23 cellular contexts compared by ENCODE assay signal in genomic region chr7:43791-44540, GRCh38.
DNase-seq lines count a peak whose midpoint lies in the region; ATAC-seq and TF ChIP-seq lines count a peak whose summit lies in the region.
"Had no signal": no experiment of that assay in that cellular context is flagged by ENCODE, and none has a peak within 500 bp of the region (broad histone marks: within the 10 kb centered on the region; RNA-seq: fewer than 3 reads in every experiment).

No MANE protein-coding gene starts in this region.

- TF ChIP-seq POLR2A in ovary (IDR thresholded peaks at IDR 0.05) = no peak

- H3K27me3 ChIP-seq in ovary (no peaks in the 10 kb centered on the region), aorta (ENCODE audit: control insufficient read depth in 1 of 2, insufficient read depth in 2 of 2, low read length in 1 of 2) (no peaks in the 10 kb centered on the region)
- H3K27me3 ChIP-seq: SJCRH30 had no signal

- H3K27ac ChIP-seq in ovary (no peak overlapping the region), aorta (ENCODE audit: low read depth in 1 of 2, low read length in 2 of 2) (no peak overlapping the region)
- H3K27ac ChIP-seq: SJCRH30 had no signal

- H3K4me1 Mint-ChIP-seq in central memory CD8-positive, alpha-beta T cell = no peaks in the 10 kb centered on the region

- H3K4me3 Mint-ChIP-seq in central memory CD8-positive, alpha-beta T cell = no peak overlapping the region
- H3K4me3 Mint-ChIP-seq: nephron progenitor cell had no signal

- no peak overlapping the region for H3K27ac Mint-ChIP-seq in central memory CD8-positive, alpha-beta T cell (ENCODE audit: low read depth)
- H3K27ac Mint-ChIP-seq: nephron progenitor cell, progenitor cell of endocrine pancreas had no signal

- H3K36me3 Mint-ChIP-seq in central memory CD8-positive, alpha-beta T cell (ENCODE audit: insufficient read depth) = no peaks in the 10 kb centered on the region

- H3K4me3 ChIP-seq in ovary (no peak overlapping the region), aorta (ENCODE audit: low read length in 2 of 2) (no peak overlapping the region)
- H3K4me3 ChIP-seq: lung, SJCRH30 had no signal

- no peak for TF ChIP-seq CTCF in ovary (IDR thresholded peaks at IDR 0.05)

- H3K36me3 ChIP-seq in ovary (no peaks in the 10 kb centered on the region), aorta (ENCODE audit: control insufficient read depth in 1 of 2, insufficient read depth in 2 of 2, low read length in 1 of 2) (no peaks in the 10 kb centered on the region)
- H3K36me3 ChIP-seq: SJCRH30 had no signal

- H3K9me3 ChIP-seq in ovary = no peaks in the 10 kb centered on the region
- H3K9me3 ChIP-seq in aorta (ENCODE audit: control insufficient read depth, low read length) = no peaks in the 10 kb centered on the region
- H3K9me3 ChIP-seq: SJCRH30 had no signal

- H3K27me3 Mint-ChIP-seq in central memory CD8-positive, alpha-beta T cell = peaks cover 68% of the 10 kb centered on the region

- DNase-seq in left cardiac atrium (peak; percentile 7), Right ventricle myocardium inferior (ENCODE audit: missing footprints) (no peak), ovary (peak in 4 of 5 donors; percentile 4 to 18 (median 6)), aorta (peak; percentile 32 to 62), DMS153 (lab: John Stamatoyannopoulos, UW) (no peak)
- DNase-seq in central memory CD8-positive, alpha-beta T cell (ENCODE audit: low spot score in 2 of 2) = peak; percentile 6 to 7
- DNase-seq: activated CD4-positive, alpha-beta T cell treated with anti-CD3 and anti-CD28 coated beads for 1 hour; activated gamma-delta T cell; C1 segment of cervical spinal cord; Calu3; effector CD8-positive, alpha-beta T cell; erythroblast; hypothalamus; Kasumi-1; NCI-H1694 treated with DMSO at 0.1 percent for 48 hours; NCI-H2171 treated with DMSO at 0.1 percent for 48 hours; NCI-H524; nephron progenitor cell; SJCRH30; substantia nigra had no signal

- 86 to 89% (median 89%) methylated on average over 14 of the region's 14 CpGs for WGBS in ovary, 3 donors
- WGBS in aorta, 2 donors = 84 to 90% methylated on average over 14 of the region's 14 CpGs

- TF ChIP-seq EP300 in ovary (IDR thresholded peaks at IDR 0.05) = no peak

- no peak for ATAC-seq in left cardiac atrium
- no peak for ATAC-seq in Right ventricle myocardium inferior
- no peak for ATAC-seq in central memory CD8-positive, alpha-beta T cell (replicated peaks; ENCODE audit: extremely low read depth, poor library complexity, severe bottlenecking)
- ATAC-seq in aorta (ENCODE audit: low FRiP score) = no peak
- ATAC-seq in HG03342 (IDR thresholded peaks at IDR 0.05; ENCODE audit: unreplicated experiment) = no peak

- no peaks in the 10 kb centered on the region for H3K9me3 Mint-ChIP-seq in central memory CD8-positive, alpha-beta T cell
- H3K9me3 Mint-ChIP-seq: nephron progenitor cell had no signal

- intact Hi-C loops in left cardiac atrium (cut with DNase I) = no loop called here
- intact Hi-C loops in Right ventricle myocardium inferior (cut with DNase I) = no loop called here
- intact Hi-C loops in ovary (cut with DNase I) = no loop called here
- intact Hi-C loops in aorta (cut with DNase I) = no loop called here

- no peaks in the 10 kb centered on the region for H3K4me1 ChIP-seq in ovary (ENCODE audit: insufficient read depth)
- no peaks in the 10 kb centered on the region for H3K4me1 ChIP-seq in aorta (ENCODE audit: control insufficient read depth in 1 of 2, insufficient read depth in 2 of 2, low read length in 2 of 2)
- H3K4me1 ChIP-seq: SJCRH30 had no signal

Comparison
In these comparisons a context has a peak if more than half of its experiments do, and no peak if none do; other contexts are left out.
1. DNase-seq: peak in left cardiac atrium (single experiment), central memory CD8-positive, alpha-beta T cell (2 of 2), ovary (4 of 5) and aorta (2 of 2); none in Right ventricle myocardium inferior (single experiment) and DMS153 (single experiment).